Comparison of ENCODE assay signal across 12 cellular contexts in the genomic region with DNA sequence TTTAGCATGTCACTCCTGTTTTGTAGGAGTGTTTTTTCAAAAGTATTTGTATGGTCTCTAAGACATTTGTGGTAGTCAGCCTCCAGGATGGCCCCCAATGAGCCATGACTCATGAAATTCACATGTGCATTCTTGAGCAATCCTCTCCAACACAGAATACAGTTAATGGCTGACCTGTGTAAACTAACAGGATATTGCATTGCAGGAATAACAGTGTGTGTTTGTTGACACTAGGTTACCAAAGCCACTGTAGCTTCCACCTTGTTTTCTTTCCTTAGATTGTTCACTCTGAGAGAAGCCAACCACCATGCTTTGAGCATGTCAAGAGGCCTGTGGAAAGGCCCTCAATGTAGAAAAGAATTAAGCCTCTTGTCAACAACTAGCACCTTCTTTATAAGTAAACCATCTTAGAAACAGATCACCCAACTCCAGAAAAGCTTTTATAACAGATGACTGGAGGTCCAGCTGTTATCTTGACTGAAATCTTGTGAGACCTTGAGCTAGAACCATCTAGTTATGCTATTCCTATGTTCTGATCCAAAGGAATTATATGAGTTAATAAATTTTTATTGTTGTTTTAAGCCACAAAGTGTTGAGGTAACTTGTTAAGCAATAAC. TPM values are rescaled to one million over a fixed set of nuclear protein-coding genes. Genes with fewer than 3 reads are reported as not detected.
DNase-seq lines count a peak whose midpoint lies in the region; TF ChIP-seq lines count a peak whose summit lies in the region.
"Had no signal": no experiment of that assay in that cellular context is flagged by ENCODE, and none has a peak within 500 bp of the region (broad histone marks: within the 10 kb centered on the region; RNA-seq: fewer than 3 reads in every experiment).

No MANE protein-coding gene starts in this region.

- no peaks in the 10 kb centered on the region for H3K9me2 ChIP-seq in MM.1S (replicated peaks; ENCODE audit: insufficient read depth, low read length)

- H3K36me3 ChIP-seq in endodermal cell (ENCODE audit: control insufficient read depth, insufficient read depth, low read length) (peaks cover 17% of the 10 kb centered on the region), MM.1S (replicated peaks; ENCODE audit: insufficient read depth, low read length) (no peaks in the 10 kb centered on the region)

- H3K27ac ChIP-seq in endodermal cell (ENCODE audit: low read depth, low read length), result no peak overlapping the region
- H3K27ac ChIP-seq in MM.1S (ENCODE audit: low read length), result no peak overlapping the region
- H3K27ac ChIP-seq: SJCRH30 had no signal

- no peaks in the 10 kb centered on the region for H3F3A ChIP-seq in MM.1S (ENCODE audit: insufficient read depth, low read length)

- H3K4me3 ChIP-seq in endodermal cell (ENCODE audit: low read length), result no peak overlapping the region
- no peak overlapping the region for H3K4me3 ChIP-seq in MM.1S (ENCODE audit: low read length)
- H3K4me3 ChIP-seq: SJCRH30 had no signal

- H3K4me1 ChIP-seq in endodermal cell (ENCODE audit: control insufficient read depth, insufficient read depth, low read length), result no peaks in the 10 kb centered on the region
- peaks cover 7% of the 10 kb centered on the region; the same call in 1 of the 2 replicates for H3K4me1 ChIP-seq in MM.1S (ENCODE audit: low read length)
- H3K4me1 ChIP-seq: SJCRH30 had no signal

- no peaks in the 10 kb centered on the region for H3K9me3 Mint-ChIP-seq in endodermal cell
- H3K9me3 Mint-ChIP-seq in activated T-cell treated with anti-CD3 and anti-CD28 coated beads, Interleukin-2, amount 50 U/mL, for 24 hours, result no peaks in the 10 kb centered on the region
- H3K9me3 Mint-ChIP-seq: activated T-helper 2 cell treated with anti-CD3 and anti-CD28 coated beads, Interferon-gamma antibody, Interleukin-2, Interleukin-4, amounts not matched to agents 10 μg/mL and 5 μg/mL and 100 μg/mL, durations not matched to agents 14 hours and 24 hours and 36 hours; CD4-positive, alpha-beta T cell had no signal

- no peaks in the 10 kb centered on the region for H3K4me1 Mint-ChIP-seq in endodermal cell
- H3K4me1 Mint-ChIP-seq in activated T-cell treated with anti-CD3 and anti-CD28 coated beads, Interleukin-2, amount 50 U/mL, for 24 hours (ENCODE audit: low read depth), result peaks cover 6% of the 10 kb centered on the region

- H3K4me2 ChIP-seq in MM.1S (ENCODE audit: low read depth, low read length), result no peak overlapping the region

- no peak overlapping the region for H3K27ac Mint-ChIP-seq in endodermal cell
- H3K27ac Mint-ChIP-seq in activated T-cell treated with anti-CD3 and anti-CD28 coated beads, Interleukin-2, amount 50 U/mL, for 24 hours, result no peak overlapping the region
- H3K27ac Mint-ChIP-seq: activated T-helper 2 cell treated with anti-CD3 and anti-CD28 coated beads, Interferon-gamma antibody, Interleukin-2, Interleukin-4, amounts not matched to agents 10 μg/mL and 5 μg/mL and 100 μg/mL, durations not matched to agents 14 hours and 24 hours and 36 hours; CD4-positive, alpha-beta T cell had no signal

- no peak overlapping the region for H3K4me3 Mint-ChIP-seq in endodermal cell
- no peak overlapping the region for H3K4me3 Mint-ChIP-seq in activated T-cell treated with anti-CD3 and anti-CD28 coated beads, Interleukin-2, amount 50 U/mL, for 24 hours
- H3K4me3 Mint-ChIP-seq: CD4-positive, alpha-beta T cell had no signal

- DNase-seq in A172 (ENCODE audit: low spot score) (peak; percentile 4), HEK293T (ENCODE audit: extremely low spot score) (peak; percentile 6), T1000 (lab: John Stamatoyannopoulos, UW) (peak; percentile 22), iris pigment epithelial cell (ENCODE audit: low read depth) (peak; percentile 96), endodermal cell (no peak), DMS79 (lab: John Stamatoyannopoulos, UW) (no peak), MM.1S (no peak)
- no peak for DNase-seq in activated T-cell treated with anti-CD3 and anti-CD28 coated beads, Interleukin-2, amount 50 U/mL, for 24 hours
- DNase-seq: CD4-positive, alpha-beta T cell; hippocampal formation had no signal

- no peak overlapping the region for H2AFZ ChIP-seq in MM.1S (ENCODE audit: low read length)

- CTCF ChIA-PET in HEK293T (lab: Yijun Ruan, JAX), result no interaction called here

- H3K27me3 Mint-ChIP-seq in endodermal cell (ENCODE audit: insufficient read depth), result no peaks in the 10 kb centered on the region
- no peaks in the 10 kb centered on the region for H3K27me3 Mint-ChIP-seq in activated T-cell treated with anti-CD3 and anti-CD28 coated beads, Interleukin-2, amount 50 U/mL, for 24 hours
- H3K27me3 Mint-ChIP-seq: CD4-positive, alpha-beta T cell had no signal

- H3K9me3 ChIP-seq in endodermal cell (ENCODE audit: control insufficient read depth, low read length) (no peaks in the 10 kb centered on the region), MM.1S (replicated peaks; ENCODE audit: insufficient read depth, low read length) (no peaks in the 10 kb centered on the region)
- H3K9me3 ChIP-seq: SJCRH30 had no signal

- H3K27me3 ChIP-seq in endodermal cell (ENCODE audit: control insufficient read depth, insufficient read depth, low read length, poor library complexity, severe bottlenecking) (no peaks in the 10 kb centered on the region), MM.1S (replicated peaks; ENCODE audit: insufficient read depth, low read length) (no peaks in the 10 kb centered on the region)
- H3K27me3 ChIP-seq: SJCRH30 had no signal

- H4K20me1 ChIP-seq in MM.1S (ENCODE audit: insufficient read depth, low read length), result no peaks in the 10 kb centered on the region

- peaks cover 10% of the 10 kb centered on the region for H3K36me3 Mint-ChIP-seq in endodermal cell (ENCODE audit: low read depth)
- peaks cover 62% of the 10 kb centered on the region for H3K36me3 Mint-ChIP-seq in activated T-cell treated with anti-CD3 and anti-CD28 coated beads, Interleukin-2, amount 50 U/mL, for 24 hours (ENCODE audit: low read depth)

- POLR2A ChIA-PET in HEK293T (lab: Yijun Ruan, JAX), result no interaction called here

- H3K9ac ChIP-seq in endodermal cell (ENCODE audit: extremely low read depth, low read length, poor library complexity, severe bottlenecking) (no peak overlapping the region), MM.1S (ENCODE audit: low read length) (no peak overlapping the region)

- no peaks in the 10 kb centered on the region for H3K79me2 ChIP-seq in MM.1S (ENCODE audit: low read length)

- TF ChIP-seq CTCF in endodermal cell (conservative IDR thresholded peaks at IDR 0.05), result no peak
- no peak for TF ChIP-seq CTCF in MM.1S (IDR thresholded peaks at IDR 0.05; ENCODE audit: low read length)

TF ChIP-seq in HEK293T, 16 proteins besides CTCF, POLR2A, EP300 and RAD21:
- TF ChIP-seq NFRKB (IDR thresholded peaks at IDR 0.05) (no peak), ELF4 (IDR thresholded peaks at IDR 0.05) (no peak)

RNA-seq across cellular contexts. Expression of a gene that starts 28.5 kb away (rescaled TPM):
- total RNA-seq in A172 (2014; rRNA removed; shearing (Covaris generic)), result 17.9 and 18.1 TPM in 2 replicates
- total RNA-seq in endodermal cell, result 10 to 100 TPM; 48.3 to 52.9 TPM
- polyA plus RNA-seq in endodermal cell (2013, experiment 1 of 2), result 30.0 TPM
- 28.4 TPM for polyA plus RNA-seq in endodermal cell (2013, experiment 2 of 2)

RNA-seq across cellular contexts. Expression of a gene that starts 28.9 kb away (rescaled TPM):
- total RNA-seq in A172 (2014; rRNA removed; shearing (Covaris generic)), result 55.6 and 56.5 TPM in 2 replicates
- total RNA-seq in endodermal cell, result 10 to 100 TPM; 46.0 to 58.9 TPM
- polyA plus RNA-seq in endodermal cell (2013, experiment 1 of 2), result 44.3 TPM
- polyA plus RNA-seq in endodermal cell (2013, experiment 2 of 2), result 46.6 TPM

Comparison
In these comparisons a context has a peak if more than half of its experiments do, and no peak if none do; other contexts are left out.
1. DNase-seq: peak in A172 (single experiment), HEK293T (single experiment), T1000 (single experiment) and iris pigment epithelial cell (single experiment); none in endodermal cell (single experiment), DMS79 (single experiment), MM.1S (single experiment) and activated T-cell treated with anti-CD3 and anti-CD28 coated beads, Interleukin-2, amount 50 U/mL, for 24 hours (single experiment).